ENCODE assay signal across 19 cellular contexts in the genomic region with DNA sequence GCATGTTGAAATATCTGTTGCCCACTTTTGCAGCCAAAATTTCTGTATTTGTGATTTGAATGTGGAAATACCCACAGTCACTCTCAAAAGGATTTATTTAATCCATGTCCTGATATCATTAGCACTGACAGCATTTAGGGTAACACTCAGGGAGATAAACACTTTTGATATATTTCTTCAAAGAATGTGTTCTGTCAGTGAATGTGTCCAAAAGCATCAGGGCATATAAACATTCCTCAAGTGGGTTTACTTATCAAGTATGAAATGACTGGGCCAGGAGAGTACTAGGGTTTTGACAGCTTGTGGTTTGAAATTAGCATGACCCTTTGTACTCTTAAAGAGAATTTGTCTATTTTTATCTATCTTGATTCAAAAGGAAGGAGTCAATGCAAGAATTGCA.
"Had no signal": no experiment of that assay in that cellular context is flagged by ENCODE, and none has a peak within 500 bp of the region (broad histone marks: within the 10 kb centered on the region; RNA-seq: fewer than 3 reads in every experiment).

No MANE protein-coding gene starts in this region.

- ATAC-seq: activated CD4-positive, CD25-positive, alpha-beta regulatory T cell treated with anti-CD3 and anti-CD28 coated beads, Interleukin-2, amount 50 U/mL, for 24 hours; activated CD8-positive, alpha-beta T cell treated with anti-CD3 and anti-CD28 coated beads for 36 hours; PC-3 had no signal

- H3K27ac ChIP-seq: ascending aorta had no signal

- H3K4me1 ChIP-seq: ascending aorta had no signal

- H3K27ac Mint-ChIP-seq: activated CD8-positive, alpha-beta T cell treated with anti-CD3 and anti-CD28 coated beads for 36 hours; activated naive CD8-positive, alpha-beta T cell treated with anti-CD3 and anti-CD28 coated beads, Interleukin-2, amount 10 ng/mL, durations not matched to agents 7 days and 5 days; brain; T-helper 1 cell treated with Interleukin-12 subunit alpha and Interleukin-12 subunit beta and Interleukin-4 antibody, amounts not matched to agents 30 μg/mL and 1 μg/mL, for 36 hours had no signal

- H3K4me3 Mint-ChIP-seq: activated CD8-positive, alpha-beta T cell treated with anti-CD3 and anti-CD28 coated beads for 36 hours; activated naive CD8-positive, alpha-beta T cell treated with anti-CD3 and anti-CD28 coated beads, Interleukin-2, amount 10 ng/mL, durations not matched to agents 7 days and 5 days; brain; T-helper 1 cell treated with Interleukin-12 subunit alpha and Interleukin-12 subunit beta and Interleukin-4 antibody, amounts not matched to agents 30 μg/mL and 1 μg/mL, for 36 hours had no signal

- H3K27me3 Mint-ChIP-seq: activated CD8-positive, alpha-beta T cell treated with anti-CD3 and anti-CD28 coated beads for 36 hours; activated naive CD8-positive, alpha-beta T cell treated with anti-CD3 and anti-CD28 coated beads, Interleukin-2, amount 10 ng/mL, durations not matched to agents 7 days and 5 days; brain had no signal

- H3K4me3 ChIP-seq: ascending aorta had no signal

- H3K36me3 ChIP-seq: ascending aorta had no signal

- H3K9me3 Mint-ChIP-seq: activated CD8-positive, alpha-beta T cell treated with anti-CD3 and anti-CD28 coated beads for 36 hours had no signal

- H3K4me1 Mint-ChIP-seq: activated naive CD8-positive, alpha-beta T cell treated with anti-CD3 and anti-CD28 coated beads, Interleukin-2, amount 10 ng/mL, durations not matched to agents 7 days and 5 days; brain had no signal

- H3K27me3 ChIP-seq: ascending aorta had no signal

- H3K36me3 Mint-ChIP-seq: activated naive CD8-positive, alpha-beta T cell treated with anti-CD3 and anti-CD28 coated beads, Interleukin-2, amount 10 ng/mL, durations not matched to agents 7 days and 5 days; brain had no signal

- DNase-seq: activated CD4-positive, alpha-beta T cell treated with anti-CD3 and anti-CD28 coated beads for 4 hours; activated CD8-positive, alpha-beta memory T cell treated with anti-CD3 and anti-CD28 coated beads, Interleukin-2, amount 50 U/mL, for 48 hours; activated CD8-positive, alpha-beta T cell treated with anti-CD3 and anti-CD28 coated beads for 36 hours; activated naive CD4-positive, alpha-beta T cell treated with anti-CD3 and anti-CD28 coated beads, Interleukin-2, amount 50 U/mL, for 16 hours; activated naive CD8-positive, alpha-beta T cell treated with anti-CD3 and anti-CD28 coated beads, Interleukin-2, amount 10 ng/mL, durations not matched to agents 7 days and 5 days; activated T-cell treated with anti-CD3 and anti-CD28 coated beads, Interleukin-2, amount 50 U/mL, for 1 hour; amniotic stem cell; NCI-H1105 treated with DMSO at 0.1 percent for 48 hours; NCI-H1436 treated with DMSO at 0.1 percent for 48 hours; NCI-H187; NCI-H2081; NCI-H446; NCI-H524; PC-3; SHP77 treated with DMSO at 0.1 percent for 48 hours had no signal
